In the genomic region with DNA sequence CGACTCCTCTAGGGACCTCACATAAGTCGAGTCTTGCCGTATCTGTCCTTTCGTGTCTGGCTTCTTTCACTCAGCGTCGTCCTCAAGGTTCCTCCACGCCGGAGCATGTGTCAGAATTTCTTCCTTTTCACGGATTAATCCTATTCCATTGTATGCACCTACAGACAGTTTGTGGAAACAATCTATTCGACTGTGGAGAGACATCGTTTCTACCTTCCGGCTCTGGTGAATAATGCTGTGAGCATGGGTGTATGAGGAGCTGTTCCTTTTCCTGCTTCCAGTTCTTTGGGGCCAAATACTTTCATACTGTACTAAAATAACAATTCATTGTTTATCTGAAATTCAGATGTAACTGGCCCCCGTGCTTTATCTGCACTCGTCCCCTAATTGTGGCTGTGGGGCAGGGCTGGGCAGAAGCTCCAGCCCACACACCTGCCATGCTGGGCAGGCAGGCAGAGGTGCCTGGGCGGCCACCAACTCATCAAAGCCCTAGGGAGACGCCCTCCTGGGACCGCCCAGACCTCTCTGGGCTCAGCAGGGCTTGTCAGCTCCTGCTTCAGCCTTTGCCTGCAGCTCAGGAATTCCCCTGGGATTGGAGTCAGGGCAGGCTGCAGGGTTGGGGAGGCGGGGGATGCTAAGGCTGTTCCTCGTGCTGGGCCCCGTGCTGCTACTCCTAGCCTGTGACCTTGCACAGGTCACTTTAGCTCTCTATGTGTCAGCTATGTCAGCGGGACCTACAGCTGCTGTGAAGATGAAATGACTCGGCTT, we compare ENCODE assay signal across 9 cellular contexts. TPM values are rescaled to one million over a fixed set of nuclear protein-coding genes. Genes with fewer than 3 reads are reported as not detected.
DNase-seq lines count a peak whose midpoint lies in the region; ATAC-seq and TF ChIP-seq lines count a peak whose summit lies in the region.
"Had no signal": no experiment of that assay in that cellular context is flagged by ENCODE, and none has a peak within 500 bp of the region (broad histone marks: within the 10 kb centered on the region; RNA-seq: fewer than 3 reads in every experiment).

No MANE protein-coding gene starts in this region.

- no peaks in the 10 kb centered on the region for H3K9me3 Mint-ChIP-seq in nephron progenitor cell

- DNase-seq in Daoy (ENCODE audit: low read depth) (peak; percentile 55), NCI-H1105 treated with DMSO at 0.1 percent for 48 hours (lab: John Stamatoyannopoulos, UW) (peak; percentile 20), cerebellar cortex (ENCODE audit: low spot score) (peak; percentile 31), nephron progenitor cell (peak; percentile 50)
- DNase-seq: NCI-H1930 had no signal

- no peaks in the 10 kb centered on the region for H3K36me3 Mint-ChIP-seq in nephron progenitor cell (ENCODE audit: low read depth)

- H3K27ac Mint-ChIP-seq in nephron progenitor cell, result peak overlapping the region; percentile 53

- TF ChIP-seq CTCF in nephron progenitor cell (IDR thresholded peaks at IDR 0.05), result no peak

- H3K27me3 Mint-ChIP-seq in nephron progenitor cell (ENCODE audit: low read depth, poor library complexity), result peaks cover 16% of the 10 kb centered on the region

- peaks cover 40% of the 10 kb centered on the region for H3K4me1 Mint-ChIP-seq in nephron progenitor cell

- H3K4me3 Mint-ChIP-seq in nephron progenitor cell, result peak overlapping the region; percentile 30

- ATAC-seq in GM19328 (IDR thresholded peaks at IDR 0.05; ENCODE audit: unreplicated experiment), result no peak
- no peak for ATAC-seq in HG02571 (IDR thresholded peaks at IDR 0.05; ENCODE audit: unreplicated experiment)
- ATAC-seq in GM21447 (IDR thresholded peaks at IDR 0.05; ENCODE audit: unreplicated experiment), result no peak
- ATAC-seq in HG02759 (IDR thresholded peaks at IDR 0.05; ENCODE audit: unreplicated experiment), result no peak

RNA-seq across cellular contexts. Expression of a gene that starts 14.5 kb away (rescaled TPM):
- 9.7 and 20.1 TPM in 2 replicates for total RNA-seq in Daoy (2014; rRNA removed; shearing (Covaris generic))
